ENCODE assay signal across 10 cellular contexts in the genomic region with DNA sequence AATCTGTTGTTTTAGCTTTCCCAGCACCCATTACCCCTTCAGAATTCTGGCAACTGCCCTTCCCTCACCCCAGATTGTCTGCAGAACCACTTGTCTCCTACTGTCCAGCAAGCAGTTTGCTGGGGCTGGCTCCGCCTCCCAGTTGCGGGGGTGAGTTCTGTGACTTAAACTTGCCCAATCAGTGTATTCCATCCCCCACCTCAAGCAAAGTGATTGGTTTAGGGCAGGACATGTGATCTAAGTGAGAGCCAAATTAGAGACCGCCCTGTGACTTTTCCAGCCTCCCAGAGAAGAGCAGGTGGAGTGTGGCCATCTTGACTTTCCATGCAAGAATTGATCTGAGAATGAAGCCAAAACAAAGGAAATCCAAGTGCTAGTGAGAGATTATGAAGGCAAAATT. TPM values are rescaled to one million over a fixed set of nuclear protein-coding genes. Genes with fewer than 3 reads are reported as not detected.
DNase-seq lines count a peak whose midpoint lies in the region; ATAC-seq and TF ChIP-seq lines count a peak whose summit lies in the region.
"Had no signal": no experiment of that assay in that cellular context is flagged by ENCODE, and none has a peak within 500 bp of the region (broad histone marks: within the 10 kb centered on the region; RNA-seq: fewer than 3 reads in every experiment).

No MANE protein-coding gene starts in this region.

- H3K36me3 Mint-ChIP-seq in activated CD8-positive, alpha-beta memory T cell treated with anti-CD3 and anti-CD28 coated beads, Interleukin-2, amount 10 ng/mL, durations not matched to agents 7 days and 5 days, result peaks cover 1% of the 10 kb centered on the region

- H3K9me1 ChIP-seq in IMR-90 (ENCODE audit: insufficient read depth, low read length), result no peaks in the 10 kb centered on the region

- in situ Hi-C loops in IMR-90 (cut with MboI; ENCODE audit: low sequenced_read_pairs), result no loop called here

- H2BK120ac ChIP-seq in IMR-90 (ENCODE audit: low read depth, low read length), result no peak overlapping the region

- no CpG with 5 or more reads among the region's 3 CpGs for WGBS in IMR-90 (ENCODE audit: extremely low coverage in 2 of 2, insufficient read length in 1 of 2), 2 experiments

- CTCF ChIA-PET in IMR-90 (lab: Yijun Ruan, JAX), result no interaction called here
- CTCF ChIA-PET in activated CD8-positive, alpha-beta memory T cell treated with anti-CD3 and anti-CD28 coated beads, Interleukin-2, amount 10 ng/mL, durations not matched to agents 7 days and 5 days (lab: Charles Lee), result no interaction called here

- no peak overlapping the region for H2BK5ac ChIP-seq in IMR-90 (ENCODE audit: low read depth, low read length, poor library complexity, severe bottlenecking)

- H3K4me2 ChIP-seq in IMR-90 (ENCODE audit: low read depth, low read length), result no peak overlapping the region

- H3K23ac ChIP-seq in IMR-90 (ENCODE audit: low read depth, low read length), result no peak overlapping the region

- peaks cover 11% of the 10 kb centered on the region for H3K27me3 ChIP-seq in IMR-90 (ENCODE audit: control insufficient read depth, insufficient read depth, low read length)

- H4K20me1 ChIP-seq in IMR-90 (ENCODE audit: insufficient read depth, low read length), result no peaks in the 10 kb centered on the region

- H3K18ac ChIP-seq in IMR-90 (ENCODE audit: low read depth, low read length), result no peak overlapping the region

- no peaks in the 10 kb centered on the region for H3K79me1 ChIP-seq in IMR-90 (ENCODE audit: low read depth in 1 of 2, low read length in 2 of 2)

- no peak overlapping the region for H4K8ac ChIP-seq in IMR-90 (ENCODE audit: low read depth in 2 of 2, low read length in 2 of 2)

- DNase-seq in Daoy (ENCODE audit: low read depth), result peak; percentile 11
- DNase-seq in IMR-90, result peak; percentile 6
- peak; percentile 56 for DNase-seq in RPMI7951 (ENCODE audit: low read depth)
- DNase-seq in islet precursor cell, result peak; percentile 58
- DNase-seq in activated naive CD4-positive, alpha-beta T cell (lab: John Stamatoyannopoulos, UW), result no peak
- DNase-seq in activated CD8-positive, alpha-beta memory T cell treated with anti-CD3 and anti-CD28 coated beads, Interleukin-2, amount 10 ng/mL, durations not matched to agents 7 days and 5 days, result no peak
- DNase-seq: activated CD8-positive, alpha-beta memory T cell treated with anti-CD3 and anti-CD28 coated beads for 24 hours; left cardiac atrium had no signal

- no peak overlapping the region for H3K14ac ChIP-seq in IMR-90 (replicated peaks; ENCODE audit: low read depth, low read length)

- H2AFZ ChIP-seq in IMR-90 (replicated peaks; ENCODE audit: low read length, poor library complexity), result no peak overlapping the region

- no peak overlapping the region for H3K4me3 ChIP-seq in IMR-90 (ENCODE audit: insufficient read depth, low read depth, low read length)

- H3K4me1 ChIP-seq in IMR-90 (ENCODE audit: control insufficient read depth, insufficient read depth, low read length), result no peaks in the 10 kb centered on the region

- H2AK5ac ChIP-seq in IMR-90 (ENCODE audit: low read depth, low read length), result no peak overlapping the region

- BruUV-seq in IMR-90 (replicated peaks; lab: Mats Ljungman, UMichigan), result no TSS peak

- no peak overlapping the region for H3K27ac Mint-ChIP-seq in activated CD8-positive, alpha-beta memory T cell treated with anti-CD3 and anti-CD28 coated beads, Interleukin-2, amount 10 ng/mL, durations not matched to agents 7 days and 5 days
- H3K27ac Mint-ChIP-seq: progenitor cell of endocrine pancreas had no signal

- H4K91ac ChIP-seq in IMR-90 (ENCODE audit: insufficient read depth, low read depth, low read length), result no peak overlapping the region

- ATAC-seq in IMR-90 (ENCODE audit: low read depth) (no peak), HG03460 (IDR thresholded peaks at IDR 0.05; ENCODE audit: unreplicated experiment) (no peak)
- no peak for ATAC-seq in activated CD8-positive, alpha-beta memory T cell treated with anti-CD3 and anti-CD28 coated beads, Interleukin-2, amount 10 ng/mL, durations not matched to agents 7 days and 5 days
- ATAC-seq: left cardiac atrium had no signal

- H3K4me3 Mint-ChIP-seq in activated CD8-positive, alpha-beta memory T cell treated with anti-CD3 and anti-CD28 coated beads, Interleukin-2, amount 10 ng/mL, durations not matched to agents 7 days and 5 days, result no peak overlapping the region

- no peaks in the 10 kb centered on the region for H3K9me3 ChIP-seq in IMR-90 (ENCODE audit: control insufficient read depth, insufficient read depth, low read length)

- POLR2A ChIA-PET in IMR-90 (lab: Charles Lee; ENCODE audit: unreplicated experiment), result no interaction called here

- TF ChIP-seq CTCF in IMR-90 (conservative IDR thresholded peaks at IDR 0.05; ENCODE audit: low read depth, low read length), result no peak

- no peaks in the 10 kb centered on the region for H3K36me3 ChIP-seq in IMR-90 (ENCODE audit: control insufficient read depth, insufficient read depth, low read length)

- no peak overlapping the region for H3K9ac ChIP-seq in IMR-90 (ENCODE audit: low read depth, low read length)

- no peak overlapping the region for H2BK20ac ChIP-seq in IMR-90 (ENCODE audit: low read depth, low read length)

- no peak overlapping the region for H3K27ac ChIP-seq in IMR-90 (ENCODE audit: insufficient read depth, low read length)

- peaks cover 2% of the 10 kb centered on the region for H3K9me3 Mint-ChIP-seq in activated CD8-positive, alpha-beta memory T cell treated with anti-CD3 and anti-CD28 coated beads, Interleukin-2, amount 10 ng/mL, durations not matched to agents 7 days and 5 days (ENCODE audit: low read depth)

- no peak overlapping the region for H3K56ac ChIP-seq in IMR-90 (ENCODE audit: extremely low read depth, insufficient read depth, low read length)

- peaks cover 29% of the 10 kb centered on the region for H3K27me3 Mint-ChIP-seq in activated CD8-positive, alpha-beta memory T cell treated with anti-CD3 and anti-CD28 coated beads, Interleukin-2, amount 10 ng/mL, durations not matched to agents 7 days and 5 days
- H3K27me3 Mint-ChIP-seq: progenitor cell of endocrine pancreas had no signal

- no peak overlapping the region for H2AK9ac ChIP-seq in IMR-90 (replicated peaks; ENCODE audit: low read depth, low read length, poor library complexity)

- intact Hi-C loops in IMR-90 (cut with micrococcal nuclease), result no loop called here

- no peak for TF ChIP-seq RAD21 in IMR-90 (IDR thresholded peaks at IDR 0.05; ENCODE audit: low read length)

- H2BK15ac ChIP-seq in IMR-90 (ENCODE audit: low read depth, low read length), result no peak overlapping the region

- dilution Hi-C loops in IMR-90 (cut with HindIII; ENCODE audit: low sequenced_read_pairs, unreplicated experiment), result no loop called here

- no peak overlapping the region for H3K4ac ChIP-seq in IMR-90 (ENCODE audit: low read depth, low read length)

- H4K5ac ChIP-seq in IMR-90 (ENCODE audit: low read depth, low read length), result no peak overlapping the region

- peaks cover 11% of the 10 kb centered on the region for H3K4me1 Mint-ChIP-seq in activated CD8-positive, alpha-beta memory T cell treated with anti-CD3 and anti-CD28 coated beads, Interleukin-2, amount 10 ng/mL, durations not matched to agents 7 days and 5 days

- no peak for TF ChIP-seq POLR2A in IMR-90 (IDR thresholded peaks at IDR 0.05; ENCODE audit: low read depth, low read length)

TF ChIP-seq in IMR-90, 13 proteins besides CTCF, POLR2A, EP300 and RAD21:
- TF ChIP-seq, protein P1, sequence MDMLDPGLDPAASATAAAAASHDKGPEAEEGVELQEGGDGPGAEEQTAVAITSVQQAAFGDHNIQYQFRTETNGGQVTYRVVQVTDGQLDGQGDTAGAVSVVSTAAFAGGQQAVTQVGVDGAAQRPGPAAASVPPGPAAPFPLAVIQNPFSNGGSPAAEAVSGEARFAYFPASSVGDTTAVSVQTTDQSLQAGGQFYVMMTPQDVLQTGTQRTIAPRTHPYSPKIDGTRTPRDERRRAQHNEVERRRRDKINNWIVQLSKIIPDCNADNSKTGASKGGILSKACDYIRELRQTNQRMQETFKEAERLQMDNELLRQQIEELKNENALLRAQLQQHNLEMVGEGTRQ (IDR thresholded peaks at IDR 0.05; ENCODE audit: low read depth, low read length), result 0 out of 2 replicates have a peak, but pooled peaks have one; percentile 32
- TF ChIP-seq BHLHE40 (IDR thresholded peaks at IDR 0.05; ENCODE audit: low read depth, low read length), result no peak

RNA-seq across cellular contexts. Expression of a gene that starts 22.7 kb away (rescaled TPM):
- total RNA-seq in Daoy (2014; rRNA removed; shearing (Covaris generic)), result 0.03 and 0.80 TPM in 2 replicates
- total RNA-seq in IMR-90 (2012; rRNA removed), result not detected in 2 replicates
- not detected in 2 replicates for polyA plus RNA-seq in IMR-90 (2012; rRNA removed)
- 0.01 TPM in 1 of 2 replicates, not detected in the other for polyA plus RNA-seq in IMR-90 (2012; cell fraction: cytosol; rRNA removed)
- polyA plus RNA-seq in IMR-90 (2012; cell fraction: nucleus; rRNA removed; ENCODE audit: low replicate concordance), result 0.13 and 0.15 TPM in 2 replicates
- total RNA-seq in RPMI7951 (2014; rRNA removed; shearing (Covaris generic)), result not detected in 2 replicates
- total RNA-seq in activated CD8-positive, alpha-beta memory T cell treated with anti-CD3 and anti-CD28 coated beads, Interleukin-2, amount 10 ng/mL, durations not matched to agents 7 days and 5 days, result under 1 TPM; 0.26 to 0.30 TPM

RNA-seq across cellular contexts. Expression of a gene that starts 46.3 kb away (rescaled TPM):
- total RNA-seq in Daoy (2014; rRNA removed; shearing (Covaris generic)), result 7.0 and 8.2 TPM in 2 replicates
- total RNA-seq in IMR-90 (2012; rRNA removed), result 0.28 and 0.36 TPM in 2 replicates
- polyA plus RNA-seq in IMR-90 (2012; rRNA removed), result 0.80 and 0.82 TPM in 2 replicates
- 0.77 and 0.79 TPM in 2 replicates for polyA plus RNA-seq in IMR-90 (2012; cell fraction: cytosol; rRNA removed)
- 0.49 and 0.57 TPM in 2 replicates for polyA plus RNA-seq in IMR-90 (2012; cell fraction: nucleus; rRNA removed; ENCODE audit: low replicate concordance)
- 1.7 and 1.8 TPM in 2 replicates for total RNA-seq in RPMI7951 (2014; rRNA removed; shearing (Covaris generic))
- total RNA-seq in activated CD8-positive, alpha-beta memory T cell treated with anti-CD3 and anti-CD28 coated beads, Interleukin-2, amount 10 ng/mL, durations not matched to agents 7 days and 5 days, result 10 to 100 TPM; 10.4 to 20.1 TPM

Comparison
In these comparisons a context has a peak if more than half of its experiments do, and no peak if none do; other contexts are left out.
1. DNase-seq: peak in Daoy (single experiment), IMR-90 (single experiment), RPMI7951 (single experiment) and islet precursor cell (single experiment); none in activated naive CD4-positive, alpha-beta T cell (0 of 4) and activated CD8-positive, alpha-beta memory T cell treated with anti-CD3 and anti-CD28 coated beads, Interleukin-2, amount 10 ng/mL, durations not matched to agents 7 days and 5 days (single experiment).